8 cellular contexts compared by ENCODE assay signal in genomic region chr6:35469711-35470662, GRCh38. TPM values are rescaled to one million over a fixed set of nuclear protein-coding genes. Genes with fewer than 3 reads are reported as not detected.
DNase-seq lines count a peak whose midpoint lies in the region; ATAC-seq and TF ChIP-seq lines count a peak whose summit lies in the region.

No MANE protein-coding gene starts in this region.

- peaks cover 25% of the 10 kb centered on the region for H3K4me1 Mint-ChIP-seq in activated naive CD4-positive, alpha-beta T cell treated with anti-CD3 and anti-CD28 coated beads, Interleukin-2, amount 50 U/mL, for 24 hours

- H3K4me3 ChIP-seq in AG10803 (ENCODE audit: low read length) (peak overlapping the region; percentile 86), HL-60 (replicated peaks; ENCODE audit: insufficient read depth, low read length) (peak overlapping the region; percentile 95), thymus (ENCODE audit: low read length) (peak overlapping the region; percentile 71)

- H3K27me3 ChIP-seq in HL-60 (ENCODE audit: insufficient read depth, poor library complexity, severe bottlenecking) = no peaks in the 10 kb centered on the region
- H3K27me3 ChIP-seq in thymus (ENCODE audit: control insufficient read depth, insufficient read depth) = no peaks in the 10 kb centered on the region

- peaks cover 44% of the 10 kb centered on the region for H3K36me3 ChIP-seq in thymus (ENCODE audit: control insufficient read depth, insufficient read depth)

- ATAC-seq in GM21576 (IDR thresholded peaks at IDR 0.05; ENCODE audit: unreplicated experiment) (no peak), HG03025 (IDR thresholded peaks at IDR 0.05; ENCODE audit: low FRiP score, unreplicated experiment) (no peak), GM21526 (IDR thresholded peaks at IDR 0.05; ENCODE audit: low FRiP score, unreplicated experiment) (no peak)

- 74% methylated on average over 18 of the region's 18 CpGs for WGBS in thymus

- peaks cover 9% of the 10 kb centered on the region for H3K4me1 ChIP-seq in thymus (ENCODE audit: control insufficient read depth, insufficient read depth, low read length)

- peaks cover 21% of the 10 kb centered on the region for H3K36me3 Mint-ChIP-seq in activated naive CD4-positive, alpha-beta T cell treated with anti-CD3 and anti-CD28 coated beads, Interleukin-2, amount 50 U/mL, for 24 hours

- H3K4me3 Mint-ChIP-seq in activated naive CD4-positive, alpha-beta T cell treated with anti-CD3 and anti-CD28 coated beads, Interleukin-2, amount 50 U/mL, for 24 hours = peak overlapping the region; percentile 97

- H3K9me3 Mint-ChIP-seq in activated naive CD4-positive, alpha-beta T cell treated with anti-CD3 and anti-CD28 coated beads, Interleukin-2, amount 50 U/mL, for 24 hours = no peaks in the 10 kb centered on the region

- TF ChIP-seq CTCF in AG10803 (conservative IDR thresholded peaks at IDR 0.05; ENCODE audit: low read length) (no peak), HL-60 (IDR thresholded peaks at IDR 0.05; ENCODE audit: insufficient read depth, low read length) (no peak)

- no peaks in the 10 kb centered on the region for H3K27me3 Mint-ChIP-seq in activated naive CD4-positive, alpha-beta T cell treated with anti-CD3 and anti-CD28 coated beads, Interleukin-2, amount 50 U/mL, for 24 hours

- H3K27ac ChIP-seq in HL-60 (replicated peaks) (peak overlapping the region; percentile 92), thymus (ENCODE audit: low read depth) (no peak overlapping the region)

- DNase-seq in AG10803 (ENCODE audit: low read depth) (no peak), HL-60 (ENCODE audit: low read depth in 1 of 2, low spot score in 1 of 2) (peak in 1 of 2 experiments; percentile 38), islet precursor cell (peak; percentile 52)

- H3K27ac Mint-ChIP-seq in activated naive CD4-positive, alpha-beta T cell treated with anti-CD3 and anti-CD28 coated beads, Interleukin-2, amount 50 U/mL, for 24 hours = peak overlapping the region; percentile 97

- H3K9me3 ChIP-seq in thymus (ENCODE audit: control insufficient read depth) = no peaks in the 10 kb centered on the region

RNA-seq across cellular contexts. Expression of gene RPL10A, which starts 1.8 kb away (rescaled TPM):
- 1,878 TPM for polyA plus RNA-seq in thymus

RNA-seq across cellular contexts. Expression of gene FANCE, which starts 17.8 kb away (rescaled TPM):
- polyA plus RNA-seq in thymus = 8.4 TPM

RNA-seq across cellular contexts. Expression of gene TEAD3, which starts 26.9 kb away (rescaled TPM):
- 13.6 TPM for polyA plus RNA-seq in thymus

RNA-seq across cellular contexts. Expression of gene TULP1, which starts 42.7 kb away (rescaled TPM):
- polyA plus RNA-seq in thymus = 0.52 TPM
